In the genomic region with DNA sequence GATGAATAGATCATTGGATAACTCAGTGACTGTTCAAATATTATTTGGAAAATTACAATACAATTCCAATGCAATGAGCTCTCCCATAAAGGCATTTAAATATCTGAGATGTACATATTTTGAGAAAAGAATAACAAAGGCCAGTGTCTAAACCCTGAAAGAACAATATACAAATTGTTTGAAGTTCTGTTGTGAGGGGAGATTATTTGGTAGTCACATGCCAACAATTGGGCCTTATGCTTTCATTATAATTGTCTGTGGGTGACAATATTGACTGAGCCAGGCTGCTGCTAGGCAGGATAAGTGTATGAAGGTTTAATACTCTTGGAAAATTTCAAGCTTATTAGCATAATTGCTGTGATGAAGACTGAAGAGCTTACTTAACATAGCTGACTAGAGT, we compare ENCODE assay signal across 17 cellular contexts. TPM values are rescaled to one million over a fixed set of nuclear protein-coding genes. Genes with fewer than 3 reads are reported as not detected.
A peak's percentile ranks its signal among the peaks of the same experiment; 100 is the strongest.
DNase-seq lines count a peak whose midpoint lies in the region; FAIRE-seq lines count a peak whose summit lies in the region.
"Had no signal": no experiment of that assay in that cellular context is flagged by ENCODE, and none has a peak within 500 bp of the region (broad histone marks: within the 10 kb centered on the region; RNA-seq: fewer than 3 reads in every experiment).

No MANE protein-coding gene starts in this region.

- no peak overlapping the region for H3K4me3 ChIP-seq in HAP-1
- H3K4me3 ChIP-seq: GM12878, GM23338 had no signal

- H3K9me3 ChIP-seq in HAP-1: no peaks in the 10 kb centered on the region

- peak; percentile 31 for FAIRE-seq in frontal cortex (lab: Jason Lieb, UNC)
- FAIRE-seq: GM12878 had no signal

- no peaks in the 10 kb centered on the region for H3K36me3 ChIP-seq in HAP-1 (replicated peaks)

- H3K4me1 ChIP-seq in HAP-1: peaks cover 19% of the 10 kb centered on the region

- H3K27me3 ChIP-seq in HAP-1 (ENCODE audit: low read depth): no peaks in the 10 kb centered on the region

- peak; percentile 25 to 57 for DNase-seq in HAP-1 (ENCODE audit: low spot score in 2 of 2)
- peak; percentile 32 for DNase-seq in NCI-H146 treated with DMSO at 0.1 percent for 48 hours (lab: John Stamatoyannopoulos, UW; ENCODE audit: unreplicated experiment)
- DNase-seq in frontal cortex (ENCODE audit: low spot score in 2 of 2): no peak
- peak; percentile 77 for DNase-seq in superior temporal gyrus (ENCODE audit: extremely low spot score)
- no peak for DNase-seq in NCI-H1092 (lab: John Stamatoyannopoulos, UW)
- DNase-seq in effector CD8-positive, alpha-beta T cell (lab: John Stamatoyannopoulos, UW): no peak
- no peak for DNase-seq in NCI-H510A treated with DMSO at 0.1 percent for 48 hours (lab: John Stamatoyannopoulos, UW)
- DNase-seq: ACHN; C1 segment of cervical spinal cord; CD8-positive, alpha-beta memory T cell; DMS79 treated with DMSO at 0.1 percent for 48 hours; IMR-90; NCI-H187 treated with DMSO at 0.1 percent for 48 hours; NCI-H226; SIG-M5 had no signal

- in situ Hi-C loops in HAP-1 (cut with MboI; ENCODE audit: low sequenced_read_pairs): no loop called here

RNA-seq across cellular contexts. Expression of gene SMAD2, which starts 4.9 kb away (rescaled TPM):
- 45.2 TPM for total RNA-seq in frontal cortex

Comparison
In these comparisons a context has a peak if more than half of its experiments do, and no peak if none do; other contexts are left out.
1. DNase-seq: peak in HAP-1 (2 of 2), NCI-H146 treated with DMSO at 0.1 percent for 48 hours (single experiment) and superior temporal gyrus (single experiment); none in frontal cortex (0 of 2), NCI-H1092 (single experiment), effector CD8-positive, alpha-beta T cell (single experiment) and NCI-H510A treated with DMSO at 0.1 percent for 48 hours (single experiment).